In genomic region chr5:56191646-56192045, GRCh38 we compare ENCODE assay signal across 24 cellular contexts. TPM values are rescaled to one million over a fixed set of nuclear protein-coding genes. Genes with fewer than 3 reads are reported as not detected.
"Had no signal": no experiment of that assay in that cellular context is flagged by ENCODE, and none has a peak within 500 bp of the region (broad histone marks: within the 10 kb centered on the region; RNA-seq: fewer than 3 reads in every experiment).

No MANE protein-coding gene starts in this region.

- H3K9ac ChIP-seq: parathyroid adenoma had no signal

- H3K27me3 ChIP-seq: neutrophil, right lobe of liver, upper lobe of left lung had no signal

- H2AFZ ChIP-seq: parathyroid adenoma had no signal

- H3K4me1 ChIP-seq: parathyroid adenoma, right lobe of liver had no signal

- H3K79me2 ChIP-seq: parathyroid adenoma had no signal

- DNase-seq: activated CD4-positive, alpha-beta memory T cell treated with anti-CD3 and anti-CD28 coated beads for 36 hours; activated CD4-positive, alpha-beta T cell treated with anti-CD3 and anti-CD28 coated beads for 4 hours; activated CD8-positive, alpha-beta memory T cell treated with anti-CD3 and anti-CD28 coated beads, Interleukin-2, amount 10 ng/mL, durations not matched to agents 7 days and 5 days; activated naive CD4-positive, alpha-beta T cell; activated naive CD8-positive, alpha-beta T cell treated with anti-CD3 and anti-CD28 coated beads for 36 hours; activated T-cell treated with anti-CD3 and anti-CD28 coated beads, Interleukin-2, amount 50 U/mL, for 1 hour; amniotic stem cell; effector memory CD8-positive, alpha-beta T cell; foreskin fibroblast; hypothalamus; natural killer cell; right lobe of liver; small intestine; stimulated activated CD4-positive, alpha-beta T cell treated with anti-CD3 and anti-CD28 coated beads, Interleukin-15, amount 100 ng/mL, for 24 hours; stimulated activated CD4-positive, alpha-beta T cell treated with anti-CD3 and anti-CD28 coated beads, Interleukin-2, amount 100 ng/mL, for 48 hours; stimulated activated naive CD8-positive, alpha-beta T cell treated with anti-CD3 and anti-CD28 coated beads, Interleukin-15, amount 100 ng/mL, for 72 hours had no signal

- H3K27ac ChIP-seq: epithelial cell of prostate, neutrophil, parathyroid adenoma, right lobe of liver had no signal

- FAIRE-seq: keratinocyte, small intestine had no signal

- H3K36me3 ChIP-seq: neutrophil, right lobe of liver, upper lobe of left lung had no signal

- H3K9me3 ChIP-seq: neutrophil, right lobe of liver, upper lobe of left lung had no signal

- H3K4me3 ChIP-seq: lung, right lobe of liver, upper lobe of left lung had no signal

RNA-seq across cellular contexts. Expression of gene ANKRD55, which starts 41.5 kb away (rescaled TPM):
- total RNA-seq: chondrocyte, WTC11 had no signal
- polyA plus RNA-seq: keratinocyte had no signal
